8 cellular contexts compared by ENCODE assay signal in the genomic region with DNA sequence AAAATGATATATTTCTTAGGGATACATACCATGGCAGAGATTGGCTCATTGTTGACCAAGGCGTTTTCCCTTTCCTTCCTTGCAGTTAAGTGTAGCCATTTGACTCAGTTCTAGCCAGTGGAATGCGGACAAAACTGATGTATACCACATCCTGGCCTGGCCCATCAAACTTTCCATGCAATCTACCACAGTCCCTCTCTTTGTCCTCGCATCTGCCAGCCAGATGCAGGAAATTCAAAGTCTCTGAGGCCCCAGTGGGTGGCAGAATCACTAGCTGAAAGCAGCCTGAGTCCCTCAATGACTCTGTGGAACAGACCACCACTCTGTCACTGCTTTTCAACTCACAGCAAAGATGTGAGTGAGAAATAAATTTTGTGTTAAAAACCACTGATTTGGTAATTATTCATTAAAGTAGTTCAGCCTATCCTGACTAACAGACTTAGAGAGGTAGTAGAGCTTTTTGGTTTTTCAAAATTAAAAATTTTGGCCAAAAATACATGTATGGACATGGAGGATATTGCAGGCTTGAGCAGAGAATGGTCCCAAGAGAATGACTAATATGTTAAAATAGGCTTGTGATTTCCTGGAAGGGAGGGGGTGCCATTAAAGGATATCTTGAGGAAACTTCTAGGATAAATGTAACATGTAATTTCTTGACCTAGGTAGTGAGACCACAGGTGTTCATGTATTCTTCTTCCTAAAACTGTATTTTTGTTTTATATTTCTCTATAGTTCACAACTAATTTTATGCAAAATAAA. TPM values are rescaled to one million over a fixed set of nuclear protein-coding genes. Genes with fewer than 3 reads are reported as not detected.
A peak's percentile ranks its signal among the peaks of the same experiment; 100 is the strongest.
DNase-seq lines count a peak whose midpoint lies in the region; ATAC-seq, FAIRE-seq and TF ChIP-seq lines count a peak whose summit lies in the region.

No MANE protein-coding gene starts in this region.

- no CpG with 5 or more reads among the region's 3 CpGs for WGBS in mesendoderm (ENCODE audit: extremely low coverage, insufficient coverage, low lambda C conversion rate)

- no peak overlapping the region for H2BK15ac ChIP-seq in mesendoderm (replicated peaks; ENCODE audit: low read depth)

- H3K9ac ChIP-seq in mesendoderm (ENCODE audit: low read length) (no peak overlapping the region), kidney (ENCODE audit: low read length in 2 of 2) (no peak overlapping the region)

- intact Hi-C loops in kidney (cut with DNase I): no loop called here

- H3K9me3 Mint-ChIP-seq in activated CD4-positive, alpha-beta memory T cell treated with anti-CD3 and anti-CD28 coated beads, Interleukin-2, amount 10 ng/mL, durations not matched to agents 7 days and 5 days: no peaks in the 10 kb centered on the region

- no peaks in the 10 kb centered on the region for H3K79me2 ChIP-seq in mesendoderm (ENCODE audit: control insufficient read depth, insufficient read depth, low read length)

- ATAC-seq in HG02623 (IDR thresholded peaks at IDR 0.05; ENCODE audit: unreplicated experiment) (peak; percentile 53), GM18873 (IDR thresholded peaks at IDR 0.05; ENCODE audit: low FRiP score, unreplicated experiment) (no peak)

- H3K27ac ChIP-seq in mesendoderm (ENCODE audit: low read depth, low read length) (no peak overlapping the region), kidney (ENCODE audit: low read depth in 2 of 2, low read length in 2 of 2) (no peak overlapping the region)

- POLR2A ChIA-PET in activated CD4-positive, alpha-beta memory T cell treated with anti-CD3 and anti-CD28 coated beads, Interleukin-2, amount 10 ng/mL, durations not matched to agents 7 days and 5 days (lab: Charles Lee): interaction anchor here (0.6 to 1.0 kb wide), 4 partner anchors 9 to 17 kb away, joined by 3 to 4 read pairs (median 4); no protein-coding TSS in a partner anchor

- H2BK5ac ChIP-seq in mesendoderm (ENCODE audit: low read length): no peak overlapping the region

- H3K18ac ChIP-seq in mesendoderm (ENCODE audit: low read length): no peak overlapping the region

- no peak overlapping the region for H4K8ac ChIP-seq in mesendoderm (ENCODE audit: low read depth, low read length)

- peaks cover 24% of the 10 kb centered on the region for H3K4me1 Mint-ChIP-seq in activated CD4-positive, alpha-beta memory T cell treated with anti-CD3 and anti-CD28 coated beads, Interleukin-2, amount 10 ng/mL, durations not matched to agents 7 days and 5 days

- H3K4me1 ChIP-seq in mesendoderm (ENCODE audit: control insufficient read depth, low read depth, low read length) (no peaks in the 10 kb centered on the region), kidney (ENCODE audit: control insufficient read depth in 1 of 2, insufficient read depth in 1 of 2, low read depth in 1 of 2, low read length in 2 of 2) (peaks cover 0 to 3% of the 10 kb centered on the region in 2 donors)

- no peak overlapping the region for H3K4ac ChIP-seq in mesendoderm (ENCODE audit: low read depth, low read length)

- peaks cover 38% of the 10 kb centered on the region for H3K36me3 Mint-ChIP-seq in activated CD4-positive, alpha-beta memory T cell treated with anti-CD3 and anti-CD28 coated beads, Interleukin-2, amount 10 ng/mL, durations not matched to agents 7 days and 5 days (ENCODE audit: low read depth)

- FAIRE-seq in kidney (lab: Jason Lieb, UNC): no peak

- H3K4me3 ChIP-seq in mesendoderm (ENCODE audit: low read length) (no peak overlapping the region), kidney (ENCODE audit: low read length in 2 of 2) (no peak overlapping the region)

- no peak overlapping the region for H3K56ac ChIP-seq in mesendoderm (ENCODE audit: low read length)

- H2BK120ac ChIP-seq in mesendoderm (ENCODE audit: low read depth, low read length): no peak overlapping the region

- DNase-seq in GM04504 (ENCODE audit: low read depth) (peak; percentile 94), mesendoderm (peak; percentile 51), kidney (no peak), SHP77 (lab: John Stamatoyannopoulos, UW) (no peak), pons (ENCODE audit: low spot score) (no peak)
- peak; percentile 34 for DNase-seq in activated CD4-positive, alpha-beta memory T cell treated with anti-CD3 and anti-CD28 coated beads, Interleukin-2, amount 10 ng/mL, durations not matched to agents 7 days and 5 days

- no peaks in the 10 kb centered on the region for H3K36me3 ChIP-seq in mesendoderm (ENCODE audit: control insufficient read depth, insufficient read depth, low read length)
- H3K36me3 ChIP-seq in kidney (ENCODE audit: control insufficient read depth in 1 of 2, insufficient read depth in 2 of 2, low read length in 2 of 2): peaks cover 0 to 7% of the 10 kb centered on the region in 2 donors

- no peaks in the 10 kb centered on the region for H3K27me3 ChIP-seq in mesendoderm (ENCODE audit: insufficient read depth, low read length, poor library complexity)

- no peak overlapping the region for H4K5ac ChIP-seq in mesendoderm (ENCODE audit: low read length)

- H3K27ac Mint-ChIP-seq in activated CD4-positive, alpha-beta memory T cell treated with anti-CD3 and anti-CD28 coated beads, Interleukin-2, amount 10 ng/mL, durations not matched to agents 7 days and 5 days: peak overlapping the region; percentile 48

- no peak overlapping the region for H3K4me2 ChIP-seq in mesendoderm (ENCODE audit: low read length)

- no peak for TF ChIP-seq CTCF in kidney (IDR thresholded peaks at IDR 0.05; ENCODE audit: borderline replicate concordance, extremely low read depth, insufficient read depth)

- no peaks in the 10 kb centered on the region for H3K27me3 Mint-ChIP-seq in activated CD4-positive, alpha-beta memory T cell treated with anti-CD3 and anti-CD28 coated beads, Interleukin-2, amount 10 ng/mL, durations not matched to agents 7 days and 5 days

- H3K79me1 ChIP-seq in mesendoderm (ENCODE audit: low read length): peaks cover 2% of the 10 kb centered on the region

- H3K9me3 ChIP-seq in kidney (ENCODE audit: control insufficient read depth in 1 of 2, low read length in 2 of 2): no peaks in the 10 kb centered on the region

- CTCF ChIA-PET in activated CD4-positive, alpha-beta memory T cell treated with anti-CD3 and anti-CD28 coated beads, Interleukin-2, amount 10 ng/mL, durations not matched to agents 7 days and 5 days (lab: Charles Lee): interaction anchor here (0.5 to 1.1 kb wide), 3 partner anchors 48 to 1000 kb away, joined by 3 read pairs; no protein-coding TSS in a partner anchor

- H3K4me3 Mint-ChIP-seq in activated CD4-positive, alpha-beta memory T cell treated with anti-CD3 and anti-CD28 coated beads, Interleukin-2, amount 10 ng/mL, durations not matched to agents 7 days and 5 days: no peak overlapping the region

- H3K23ac ChIP-seq in mesendoderm (ENCODE audit: low read length): no peak overlapping the region

- no peak overlapping the region for H2AK5ac ChIP-seq in mesendoderm (ENCODE audit: low read length)

RNA-seq across cellular contexts. Expression of a gene that starts 10.9 kb away (rescaled TPM):
- total RNA-seq in activated CD4-positive, alpha-beta memory T cell treated with anti-CD3 and anti-CD28 coated beads, Interleukin-2, amount 10 ng/mL, durations not matched to agents 7 days and 5 days: 10 to 100 TPM; 40.5 to 43.3 TPM
- polyA plus RNA-seq in mesendoderm (2013, experiment 1 of 2): 26.5 TPM
- polyA plus RNA-seq in mesendoderm (2013, experiment 2 of 2): 27.9 TPM
- 61.4 TPM for total RNA-seq in kidney
- 26.1 TPM for polyA plus RNA-seq in kidney (ENCODE audit: insufficient read depth, low read depth, low replicate concordance)

Comparison
In these comparisons a context has a peak if more than half of its experiments do, and no peak if none do; other contexts are left out.
1. DNase-seq: peak in GM04504 (single experiment), activated CD4-positive, alpha-beta memory T cell treated with anti-CD3 and anti-CD28 coated beads, Interleukin-2, amount 10 ng/mL, durations not matched to agents 7 days and 5 days (single experiment) and mesendoderm (single experiment); none in kidney (single experiment), SHP77 (0 of 2) and pons (single experiment).